ENCODE assay signal across 22 cellular contexts in the genomic region with DNA sequence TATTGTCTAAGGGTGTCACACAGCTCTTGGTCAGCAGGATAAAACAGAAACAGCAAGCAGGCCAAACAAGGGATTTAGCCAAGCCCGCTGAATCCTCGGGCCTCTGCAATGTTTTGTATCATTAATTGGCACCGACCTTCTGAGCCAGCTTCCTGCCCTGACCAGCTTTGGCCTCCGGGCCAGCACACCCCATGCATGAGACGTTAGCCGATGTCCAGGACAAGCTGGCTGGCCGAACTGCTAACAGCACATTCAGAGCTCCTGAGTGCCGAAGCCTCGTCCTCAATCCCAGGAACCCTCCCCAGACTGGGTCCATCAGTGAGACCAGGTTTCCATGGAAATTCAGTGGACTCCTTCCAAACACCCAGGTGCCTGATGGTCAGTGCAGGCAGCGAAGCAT.
DNase-seq lines count a peak whose midpoint lies in the region; ATAC-seq, FAIRE-seq and TF ChIP-seq lines count a peak whose summit lies in the region.
"Had no signal": no experiment of that assay in that cellular context is flagged by ENCODE, and none has a peak within 500 bp of the region (broad histone marks: within the 10 kb centered on the region; RNA-seq: fewer than 3 reads in every experiment).

No MANE protein-coding gene starts in this region.

- TF ChIP-seq RAD21 in A549 (conservative IDR thresholded peaks at IDR 0.05 in 1 of 2, IDR thresholded peaks at IDR 0.05 in 1 of 2) = no peak

- ATAC-seq in A549 (no peak), GM19455 (IDR thresholded peaks at IDR 0.05; ENCODE audit: unreplicated experiment) (no peak)

- WGBS in A549 (ENCODE audit: missing lambda C conversion rate) = 89% methylated on average over 10 of the region's 10 CpGs
- WGBS in adrenal gland, 4 donors = 81 to 90% (median 83%) methylated on average over 10 of the region's 10 CpGs

- TF ChIP-seq CTCF in A549 (IDR thresholded peaks at IDR 0.05) = no peak
- TF ChIP-seq CTCF in adrenal gland (IDR thresholded peaks at IDR 0.05) = no peak

- H3K36me3 ChIP-seq in MG63 (no peaks in the 10 kb centered on the region), adrenal gland (replicated peaks in 1 of 2) (no peaks in the 10 kb centered on the region)

- CTCF ChIA-PET in A549 (lab: Yijun Ruan, JAX) = interaction anchor here (12.8 kb wide), 1 partner anchor 112 kb away, joined by 212 read pairs; no protein-coding TSS in a partner anchor

- POLR2A ChIA-PET in A549 (lab: Yijun Ruan, JAX) = no interaction called here

- H3K9me3 ChIP-seq in A549 = no peaks in the 10 kb centered on the region
- no peaks in the 10 kb centered on the region; the same call in 1 of the 2 replicates for H3K9me3 ChIP-seq in MG63
- H3K9me3 ChIP-seq in adrenal gland (replicated peaks in 1 of 3) = no peaks in the 10 kb centered on the region

- H3K4me1 ChIP-seq in A549 (peaks cover 6% of the 10 kb centered on the region), adrenal gland (replicated peaks in 1 of 2) (no peaks in the 10 kb centered on the region)

- no peak overlapping the region for H3K4me2 ChIP-seq in A549

- no peak overlapping the region for H3K4me3 ChIP-seq in A549
- no peak overlapping the region for H3K4me3 ChIP-seq in MG63
- H3K4me3 ChIP-seq in adrenal gland = no peak overlapping the region

- H3K27ac ChIP-seq in A549 (peak overlapping the region; percentile 26 to 51; a peak in 1 of 6 replicates), adrenal gland (no peak overlapping the region)
- H3K27ac ChIP-seq: C4-2B had no signal

- TF ChIP-seq EP300 in A549 (IDR thresholded peaks at IDR 0.05) = no peak

- TF ChIP-seq POLR2A in A549 (IDR thresholded peaks at IDR 0.05; ENCODE audit: low read length) = no peak
- no peak for TF ChIP-seq POLR2A in adrenal gland (IDR thresholded peaks at IDR 0.05)

- no peak for FAIRE-seq in A549 (lab: Jason Lieb, UNC)
- FAIRE-seq: A204.1, GM12891, GM18507 had no signal

- no peak for DNase-seq in A549 (ENCODE audit: low read depth in 1 of 2, low spot score in 1 of 2)
- peak; percentile 57 for DNase-seq in MG63
- DNase-seq in cerebellum (ENCODE audit: low spot score) = peak; percentile 86
- peak; percentile 37 to 57 for DNase-seq in lung microvascular endothelial cell (ENCODE audit: low read depth in 2 of 2)
- DNase-seq in SW 1271 (lab: John Stamatoyannopoulos, UW) = no peak
- DNase-seq in A172 (ENCODE audit: low spot score) = no peak
- no peak for DNase-seq in adrenal gland
- DNase-seq: DMS 273 treated with DMSO at 0.1 percent for 48 hours, GF-D8, GOT3, HFFc6, KG1, NCI-H1092, NCI-H146, NCI-H2081 treated with DMSO at 0.1 percent for 48 hours, NCI-H510A, Right ventricle myocardium superior had no signal

- peaks cover 8% of the 10 kb centered on the region; the same call in 1 of the 2 replicates for H3K27me3 ChIP-seq in MG63
- H3K27me3 ChIP-seq in adrenal gland = peaks cover 1% of the 10 kb centered on the region

- intact Hi-C loops in adrenal gland (cut with DNase I) = loop anchor here in 1 of 2 donors (10.0 kb wide), 2 partner anchors 112 to 242 kb away; a partner anchor contains a TSS

TF ChIP-seq in A549, 52 proteins besides CTCF, POLR2A, EP300 and RAD21:
- TF ChIP-seq SREBF2 (IDR thresholded peaks at IDR 0.05) = no peak
- no peak for TF ChIP-seq BHLHE40 (IDR thresholded peaks at IDR 0.05; ENCODE audit: low read depth, low read length)
- TF ChIP-seq RCOR1 (IDR thresholded peaks at IDR 0.05; ENCODE audit: low read depth, low read length) = no peak
- no peak for TF ChIP-seq ESRRA (IDR thresholded peaks at IDR 0.05; ENCODE audit: borderline replicate concordance, low read length)
- no peak for TF ChIP-seq MYC (IDR thresholded peaks at IDR 0.05; ENCODE audit: borderline replicate concordance, low read length)
- no peak for TF ChIP-seq NPAS2 (CRISPR knock-in tag; IDR thresholded peaks at IDR 0.05; ENCODE audit: borderline replicate concordance)
- no peak for TF ChIP-seq ZFP36 (IDR thresholded peaks at IDR 0.05; ENCODE audit: borderline replicate concordance, partially characterized antibody)
TF ChIP-seq in A549: peak in this region for 0.

Comparison
In these comparisons a context has a peak if more than half of its experiments do, and no peak if none do; other contexts are left out.
1. DNase-seq: peak in MG63 (single experiment), cerebellum (single experiment) and lung microvascular endothelial cell (2 of 2); none in A549 (0 of 2), SW 1271 (0 of 2), A172 (single experiment) and adrenal gland (0 of 7).
2. H3K27ac ChIP-seq: peak in A549 (2 of 2); none in adrenal gland (0 of 5).